1 cellular context compared by ENCODE assay signal in genomic region chr16:71273384-71273783, GRCh38.
TF ChIP-seq lines count a peak whose summit lies in the region.

No MANE protein-coding gene starts in this region.

TF ChIP-seq in HEK293, 187 proteins besides CTCF, POLR2A, EP300 and RAD21 (continued from another document):
- TF ChIP-seq ZSCAN18 (tag by site-specific recombination; IDR thresholded peaks at IDR 0.05) (no peak), SETDB1 (IDR thresholded peaks at IDR 0.05; ENCODE audit: insufficient read length, low read length) (peak; percentile 56), ZNF354C (tag by site-specific recombination; IDR thresholded peaks at IDR 0.05; ENCODE audit: borderline replicate concordance, low read depth) (no peak), SP3 (tag by site-specific recombination; IDR thresholded peaks at IDR 0.05) (no peak), ZNF768 (tag by site-specific recombination; IDR thresholded peaks at IDR 0.05) (no peak), ZNF48 (tag by site-specific recombination; IDR thresholded peaks at IDR 0.05) (no peak), ZNF24 (tag by site-specific recombination; IDR thresholded peaks at IDR 0.05) (no peak), HOXD13 (CRISPR knock-in tag; IDR thresholded peaks at IDR 0.05; ENCODE audit: borderline replicate concordance) (no peak), ZNF350 (tag by site-specific recombination; IDR thresholded peaks at IDR 0.05) (no peak), ZNF37A (tag by site-specific recombination; IDR thresholded peaks at IDR 0.05) (no peak)
